8 cellular contexts compared by ENCODE assay signal in genomic region chr11:64317961-64318693, GRCh38. TPM values are rescaled to one million over a fixed set of nuclear protein-coding genes. Genes with fewer than 3 reads are reported as not detected.
DNase-seq lines count a peak whose midpoint lies in the region; ATAC-seq and TF ChIP-seq lines count a peak whose summit lies in the region.

Gene PRDX5, plus strand, starts transcription at chr11:64318121. Its CDS starts 95 bp downstream, at chr11:64318216.

- H3K4me3 ChIP-seq in GM12865 (ENCODE audit: low read depth, low read length) (peak within 1 kb of the TSS; percentile 99), testis (peak within 1 kb of the TSS; percentile 72 to 75)

- ATAC-seq in HG02623 (IDR thresholded peaks at IDR 0.05; ENCODE audit: unreplicated experiment) (peak; percentile 60), omental fat pad (ENCODE audit: low FRiP score) (peak; percentile 88)

- peak; percentile 38 for TF ChIP-seq CTCF in GM12865 (IDR thresholded peaks at IDR 0.05; ENCODE audit: insufficient read depth, low read depth, low read length, missing control alignments)
- TF ChIP-seq CTCF in omental fat pad (IDR thresholded peaks at IDR 0.05), result no peak
- TF ChIP-seq CTCF in testis (IDR thresholded peaks at IDR 0.05), result peak; percentile 10 to 67 (median 47)

- DNase-seq in GM12865 (ENCODE audit: low read depth) (peak; percentile 98), NCI-H1105 treated with DMSO at 0.1 percent for 48 hours (lab: John Stamatoyannopoulos, UW) (peak; percentile 94), SKM-1 treated with dmso at 0.1 percent for 144 hours (lab: John Stamatoyannopoulos, UW; ENCODE audit: unreplicated experiment) (peak; percentile 97), glomerular endothelial cell (ENCODE audit: extremely low read depth, low read depth, low spot score) (peak; percentile 61), omental fat pad (ENCODE audit: low spot score) (peak; percentile 86), testis (peak; percentile 97)

- H3K9me3 Mint-ChIP-seq in activated naive CD8-positive, alpha-beta T cell (ENCODE audit: low read depth), result no peaks in the 10 kb centered on the region

- intact Hi-C loops in testis (cut with DNase I; ENCODE audit: low total_unique reads), result no loop called here

- H3K4me3 Mint-ChIP-seq in activated naive CD8-positive, alpha-beta T cell, result peak within 1 kb of the TSS; percentile 97

- peaks cover 9% of the 10 kb centered on the region for H3K4me1 ChIP-seq in testis

- H3K36me3 ChIP-seq in testis (ENCODE audit: low read depth, missing control alignments), result no peaks in the 10 kb centered on the region

- H3K9me3 ChIP-seq in testis, result no peaks in the 10 kb centered on the region

- no peaks in the 10 kb centered on the region for H3K27me3 ChIP-seq in testis

- H3K4me1 Mint-ChIP-seq in activated naive CD8-positive, alpha-beta T cell (ENCODE audit: low read depth), result peaks cover 30% of the 10 kb centered on the region

- 1 to 2% methylated on average over 24 to 55 of the region's 57 CpGs for WGBS in testis, 2 donors

- H3K27ac ChIP-seq in testis, result peak within 1 kb of the TSS; percentile 75 to 98

- TF ChIP-seq POLR2A in testis (IDR thresholded peaks at IDR 0.05), result peak; percentile 69

- H3K36me3 Mint-ChIP-seq in activated naive CD8-positive, alpha-beta T cell, result peaks cover 8% of the 10 kb centered on the region

- no peaks in the 10 kb centered on the region for H3K27me3 Mint-ChIP-seq in activated naive CD8-positive, alpha-beta T cell

- H3K27ac Mint-ChIP-seq in activated naive CD8-positive, alpha-beta T cell, result peak within 1 kb of the TSS; percentile 99

RNA-seq across cellular contexts. Expression of gene PRDX5, which starts in this region (rescaled TPM):
- total RNA-seq in glomerular endothelial cell (305 and 480 TPM in 2 replicates), omental fat pad (100 to 1,000 TPM; 174 to 263 (median 238) TPM), testis (100 to 1,000 TPM; 189 to 271 TPM)
- polyA plus RNA-seq in testis (ENCODE audit: insufficient read depth, low read depth, low replicate concordance), result 287 TPM

Comparison
In these comparisons a context has a peak if more than half of its experiments do, and no peak if none do; other contexts are left out.
1. Peak in every context shown above with its lines: DNase-seq, ATAC-seq, H3K4me3 ChIP-seq and H3K27ac ChIP-seq.
2. CTCF ChIP-seq: peak in GM12865 (single experiment) and testis (3 of 3); none in omental fat pad (0 of 3).